10 cellular contexts compared by ENCODE assay signal in the genomic region with DNA sequence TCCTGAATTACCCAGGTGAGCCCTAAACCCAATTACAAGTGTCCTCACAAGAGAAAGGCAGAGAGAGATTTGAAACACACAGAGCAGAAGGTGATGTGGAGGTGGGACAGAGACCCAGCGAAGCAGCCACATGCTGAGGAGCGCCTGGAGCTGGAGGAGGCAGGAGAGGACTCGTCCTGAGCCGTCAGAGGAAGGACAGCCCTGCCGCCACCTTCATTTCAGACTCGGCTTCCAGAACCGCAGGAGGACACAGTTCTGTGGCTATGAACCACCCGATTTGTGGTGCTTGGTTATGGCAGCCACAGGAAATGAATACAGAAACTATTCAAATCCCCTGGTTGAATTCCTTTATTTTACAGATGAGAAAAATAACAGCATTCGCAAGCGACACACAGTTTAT. TPM values are rescaled to one million over a fixed set of nuclear protein-coding genes. Genes with fewer than 3 reads are reported as not detected.
DNase-seq lines count a peak whose midpoint lies in the region; ATAC-seq lines count a peak whose summit lies in the region.
"Had no signal": no experiment of that assay in that cellular context is flagged by ENCODE, and none has a peak within 500 bp of the region (broad histone marks: within the 10 kb centered on the region; RNA-seq: fewer than 3 reads in every experiment).

No MANE protein-coding gene starts in this region.

- no peaks in the 10 kb centered on the region for H3K27me3 ChIP-seq in CD4-positive, CD25-positive, alpha-beta regulatory T cell (ENCODE audit: control insufficient read depth, insufficient read depth, low read length)
- no peaks in the 10 kb centered on the region for H3K27me3 ChIP-seq in mucosa of rectum (ENCODE audit: control insufficient read depth in 2 of 2, insufficient read depth in 2 of 2, low read length in 2 of 2)

- no peak for ATAC-seq in CD4-positive, CD25-positive, alpha-beta regulatory T cell (ENCODE audit: low read depth in 2 of 2)
- ATAC-seq in GM21515 (IDR thresholded peaks at IDR 0.05; ENCODE audit: unreplicated experiment) (peak; percentile 26), T-helper 17 cell (peak; percentile 49), GM19324 (IDR thresholded peaks at IDR 0.05; ENCODE audit: low FRiP score, unreplicated experiment) (no peak)

- intact Hi-C loops in cardiac septum (cut with DNase I) = no loop called here

- H3K27ac ChIP-seq in CD4-positive, CD25-positive, alpha-beta regulatory T cell (ENCODE audit: insufficient read depth, low read length, poor library complexity, severe bottlenecking) = no peak overlapping the region
- H3K27ac ChIP-seq in mucosa of rectum (ENCODE audit: low read depth in 2 of 2, low read length in 2 of 2) = peak overlapping the region; percentile 35 to 57

- peak overlapping the region; percentile 37 to 89 (median 72) for H3K27ac Mint-ChIP-seq in CD4-positive, CD25-positive, alpha-beta regulatory T cell
- peak overlapping the region; percentile 95 for H3K27ac Mint-ChIP-seq in T-helper 17 cell

- H3K9me3 Mint-ChIP-seq in CD4-positive, CD25-positive, alpha-beta regulatory T cell = peaks cover 0 to 2% (median 0%) of the 10 kb centered on the region in 7 donors

- H3K4me3 Mint-ChIP-seq in CD4-positive, CD25-positive, alpha-beta regulatory T cell = peak overlapping the region in 3 of 4 donors; percentile 56 to 68 (median 68)
- H3K4me3 Mint-ChIP-seq in T-helper 17 cell = peak overlapping the region; percentile 88

- peak overlapping the region in 1 of 2 donors; percentile 15 for H3K9ac ChIP-seq in mucosa of rectum (ENCODE audit: low read depth in 1 of 2, low read length in 2 of 2)

- peaks cover 3 to 14% (median 7%) of the 10 kb centered on the region in 4 donors for H3K4me1 Mint-ChIP-seq in CD4-positive, CD25-positive, alpha-beta regulatory T cell
- peaks cover 13% of the 10 kb centered on the region for H3K4me1 Mint-ChIP-seq in T-helper 17 cell

- DNase-seq in CD4-positive, CD25-positive, alpha-beta regulatory T cell = peak in 1 of 3 donors; percentile 6
- DNase-seq in T-helper 17 cell = no peak
- no peak for DNase-seq in foreskin melanocyte
- DNase-seq in cardiac septum (ENCODE audit: low spot score) = no peak
- DNase-seq in NCI-H1048 (lab: John Stamatoyannopoulos, UW) = no peak
- DNase-seq: NCI-H2171 treated with DMSO at 0.1 percent for 48 hours had no signal

- no peaks in the 10 kb centered on the region for H3K9me3 ChIP-seq in CD4-positive, CD25-positive, alpha-beta regulatory T cell (ENCODE audit: control insufficient read depth in 2 of 2, low read length in 2 of 2)
- H3K9me3 ChIP-seq in T-helper 17 cell (ENCODE audit: control insufficient read depth, low read length, poor library complexity, severe bottlenecking) (no peaks in the 10 kb centered on the region), mucosa of rectum (ENCODE audit: control insufficient read depth in 2 of 2, low read length in 2 of 2) (no peaks in the 10 kb centered on the region)

- H3K27me3 Mint-ChIP-seq in CD4-positive, CD25-positive, alpha-beta regulatory T cell = peaks cover 4% of the 10 kb centered on the region
- H3K27me3 Mint-ChIP-seq in T-helper 17 cell = peaks cover 26% of the 10 kb centered on the region

- H3K36me3 Mint-ChIP-seq in CD4-positive, CD25-positive, alpha-beta regulatory T cell = no peaks in the 10 kb centered on the region
- H3K36me3 Mint-ChIP-seq in T-helper 17 cell (ENCODE audit: low read depth) = peaks cover 3% of the 10 kb centered on the region

- H3K4me1 ChIP-seq in CD4-positive, CD25-positive, alpha-beta regulatory T cell (ENCODE audit: control insufficient read depth, insufficient read depth, low read length, poor library complexity, severe bottlenecking) = peaks cover 10% of the 10 kb centered on the region
- no peaks in the 10 kb centered on the region for H3K4me1 ChIP-seq in mucosa of rectum (ENCODE audit: control insufficient read depth in 2 of 2, insufficient read depth in 2 of 2, low read length in 2 of 2)

- H3K4me3 ChIP-seq in CD4-positive, CD25-positive, alpha-beta regulatory T cell (ENCODE audit: low read depth, low read length) = peak overlapping the region; percentile 57
- peak overlapping the region in 1 of 2 donors; percentile 62 for H3K4me3 ChIP-seq in mucosa of rectum (ENCODE audit: low read length in 2 of 2)

- H3K36me3 ChIP-seq in CD4-positive, CD25-positive, alpha-beta regulatory T cell (ENCODE audit: control insufficient read depth, insufficient read depth, low read length) = no peaks in the 10 kb centered on the region
- H3K36me3 ChIP-seq in mucosa of rectum (ENCODE audit: control insufficient read depth in 2 of 2, insufficient read depth in 2 of 2, low read length in 2 of 2) = no peaks in the 10 kb centered on the region

RNA-seq across cellular contexts. Expression of gene FBP1, which starts 16.4 kb away (rescaled TPM):
- total RNA-seq in CD4-positive, CD25-positive, alpha-beta regulatory T cell = 0.42 TPM
- polyA plus RNA-seq in CD4-positive, CD25-positive, alpha-beta regulatory T cell = 1 to 10 TPM; 2.0 to 9.2 (median 5.8) TPM
- total RNA-seq in T-helper 17 cell = 1 to 10 TPM; 3.7 to 5.1 TPM
- 0.92 TPM for total RNA-seq in cardiac septum
- total RNA-seq: frontal cortex had no signal

Comparison
In these comparisons a context has a peak if more than half of its experiments do, and no peak if none do; other contexts are left out.
1. ATAC-seq: peak in GM21515 (single experiment) and T-helper 17 cell (single experiment); none in CD4-positive, CD25-positive, alpha-beta regulatory T cell (0 of 2) and GM19324 (single experiment).